In genomic region chr4:154559141-154559841, GRCh38 we compare ENCODE assay signal across 8 cellular contexts. TPM values are rescaled to one million over a fixed set of nuclear protein-coding genes. Genes with fewer than 3 reads are reported as not detected.
DNase-seq lines count a peak whose midpoint lies in the region; ATAC-seq, FAIRE-seq and TF ChIP-seq lines count a peak whose summit lies in the region.

No MANE protein-coding gene starts in this region.

- H3K27me3 Mint-ChIP-seq in activated T-helper 17 cell treated with anti-CD3 and anti-CD28 coated beads, Interleukin-2, amount 50 U/mL, for 72 hours = peaks cover 3% of the 10 kb centered on the region

- no peaks in the 10 kb centered on the region for H3K4me1 Mint-ChIP-seq in activated T-helper 17 cell treated with anti-CD3 and anti-CD28 coated beads, Interleukin-2, amount 50 U/mL, for 72 hours

- peak; percentile 81 for TF ChIP-seq CTCF in A549 (IDR thresholded peaks at IDR 0.05)

- H3K27ac Mint-ChIP-seq in activated T-helper 17 cell treated with anti-CD3 and anti-CD28 coated beads, Interleukin-2, amount 50 U/mL, for 72 hours = no peak overlapping the region

- 39% methylated on average over 4 of the region's 4 CpGs for WGBS in A549 (ENCODE audit: missing lambda C conversion rate)

- TF ChIP-seq RAD21 in A549 (conservative IDR thresholded peaks at IDR 0.05 in 1 of 2, IDR thresholded peaks at IDR 0.05 in 1 of 2) = peak; percentile 95 to 96
- peak; percentile 83 for TF ChIP-seq RAD21 in Ishikawa (IDR thresholded peaks at IDR 0.05; ENCODE audit: low read depth)

- no peaks in the 10 kb centered on the region for H3K9me3 ChIP-seq in A549

- CTCF ChIA-PET in A549 (lab: Yijun Ruan, JAX) = interaction anchor here (0.6 to 8.8 kb wide), 24 partner anchors 9 to 256 kb away, joined by 3 to 214 read pairs (median 5); partner anchors contain the start of genes FGG and PLRG1

- peak overlapping the region; percentile 70 to 74 for H3K27ac ChIP-seq in A549

- H3K4me3 Mint-ChIP-seq in activated T-helper 17 cell treated with anti-CD3 and anti-CD28 coated beads, Interleukin-2, amount 50 U/mL, for 72 hours = no peak overlapping the region

- TF ChIP-seq EP300 in A549 (IDR thresholded peaks at IDR 0.05) = no peak
- no peak for TF ChIP-seq EP300 in Ishikawa (IDR thresholded peaks at IDR 0.05; ENCODE audit: borderline replicate concordance)

- H3K4me3 ChIP-seq in A549 = no peak overlapping the region

- H3K36me3 Mint-ChIP-seq in activated T-helper 17 cell treated with anti-CD3 and anti-CD28 coated beads, Interleukin-2, amount 50 U/mL, for 72 hours (ENCODE audit: low read depth) = no peaks in the 10 kb centered on the region

- FAIRE-seq in A549 (lab: Jason Lieb, UNC) = no peak
- FAIRE-seq in H54 (lab: Jason Lieb, UNC) = peak; percentile 74

- DNase-seq in A549 (ENCODE audit: low read depth in 1 of 2, low spot score in 1 of 2) = peak; percentile 30 to 86
- peak; percentile 16 for DNase-seq in GDM1 (lab: John Stamatoyannopoulos, UW)
- no peak for DNase-seq in H54 (ENCODE audit: insufficient read length, low spot score)
- peak; percentile 67 for DNase-seq in kidney tubule cell (ENCODE audit: low spot score)
- DNase-seq in stimulated activated CD4-positive, alpha-beta T cell treated with anti-CD3 and anti-CD28 coated beads, Interleukin-4, amount 100 ng/mL, for 4 hours = no peak
- no peak for DNase-seq in middle frontal gyrus (ENCODE audit: extremely low spot score, low spot score)

- no peaks in the 10 kb centered on the region for H3K9me3 Mint-ChIP-seq in activated T-helper 17 cell treated with anti-CD3 and anti-CD28 coated beads, Interleukin-2, amount 50 U/mL, for 72 hours

- TF ChIP-seq POLR2A in A549 (IDR thresholded peaks at IDR 0.05; ENCODE audit: low read length) (no peak), H54 (IDR thresholded peaks at IDR 0.05; ENCODE audit: low read depth, low read length) (no peak)

- peak overlapping the region; percentile 64 for H3K4me2 ChIP-seq in A549

- peaks cover 49% of the 10 kb centered on the region for H3K4me1 ChIP-seq in A549

- POLR2A ChIA-PET in A549 (lab: Yijun Ruan, JAX) = no interaction called here

- peak; percentile 89 to 91 for ATAC-seq in A549
- peak; percentile 28 for ATAC-seq in activated T-helper 17 cell treated with anti-CD3 and anti-CD28 coated beads, Interleukin-2, amount 50 U/mL, for 72 hours (replicated peaks)

TF ChIP-seq in A549, 52 proteins besides CTCF, POLR2A, EP300 and RAD21:
- TF ChIP-seq EHMT2 (IDR thresholded peaks at IDR 0.05; ENCODE audit: low read depth) = peak; percentile 43; the same call in 1 of the 2 replicates
- no peak for TF ChIP-seq JUN (IDR thresholded peaks at IDR 0.05)
- TF ChIP-seq SMC3 (IDR thresholded peaks at IDR 0.05) = peak; percentile 95
TF ChIP-seq in A549: peak in this region for 2.

TF ChIP-seq in Ishikawa, 13 proteins besides CTCF, POLR2A, EP300 and RAD21:
- TF ChIP-seq, protein P1, sequence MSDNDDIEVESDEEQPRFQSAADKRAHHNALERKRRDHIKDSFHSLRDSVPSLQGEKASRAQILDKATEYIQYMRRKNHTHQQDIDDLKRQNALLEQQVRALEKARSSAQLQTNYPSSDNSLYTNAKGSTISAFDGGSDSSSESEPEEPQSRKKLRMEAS (IDR thresholded peaks at IDR 0.05) = no peak
- TF ChIP-seq TCF12 (IDR thresholded peaks at IDR 0.05; ENCODE audit: low read depth) (no peak), CEBPB (IDR thresholded peaks at IDR 0.05) (no peak), NFIC (IDR thresholded peaks at IDR 0.05) (no peak), TAF1 (IDR thresholded peaks at IDR 0.05; ENCODE audit: low read depth) (no peak), REST (IDR thresholded peaks at IDR 0.05; ENCODE audit: low read depth) (no peak), ZBTB7A (IDR thresholded peaks at IDR 0.05; ENCODE audit: low read depth) (no peak), TEAD4 (IDR thresholded peaks at IDR 0.05) (no peak), CREB1 (IDR thresholded peaks at IDR 0.05; ENCODE audit: low read depth) (no peak), FOXM1 (IDR thresholded peaks at IDR 0.05; ENCODE audit: borderline replicate concordance, low read depth) (no peak), YY1 (IDR thresholded peaks at IDR 0.05; ENCODE audit: low read depth) (no peak), EGR1 (IDR thresholded peaks at IDR 0.05) (no peak)
- TF ChIP-seq, protein P2, sequence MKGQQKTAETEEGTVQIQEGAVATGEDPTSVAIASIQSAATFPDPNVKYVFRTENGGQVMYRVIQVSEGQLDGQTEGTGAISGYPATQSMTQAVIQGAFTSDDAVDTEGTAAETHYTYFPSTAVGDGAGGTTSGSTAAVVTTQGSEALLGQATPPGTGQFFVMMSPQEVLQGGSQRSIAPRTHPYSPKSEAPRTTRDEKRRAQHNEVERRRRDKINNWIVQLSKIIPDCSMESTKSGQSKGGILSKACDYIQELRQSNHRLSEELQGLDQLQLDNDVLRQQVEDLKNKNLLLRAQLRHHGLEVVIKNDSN (IDR thresholded peaks at IDR 0.05) = no peak

RNA-seq across cellular contexts. Expression of gene FGB, which starts 3.5 kb away (rescaled TPM):
- polyA plus RNA-seq in A549 (2011; rRNA removed) = 169 and 198 TPM in 2 replicates
- 16.9 and 23.8 TPM in 2 replicates for polyA plus RNA-seq in A549 (2012; cell fraction: cytosol; rRNA removed)
- 16.8 and 20.0 TPM in 2 replicates for polyA plus RNA-seq in A549 (2012; cell fraction: nucleus; rRNA removed)
- polyA plus RNA-seq in A549 (2017; fragmentation: RNase III; extraction: RNeasy Plus Mini Kit Qiagen cat#74134 plus additional on column Dnase treatment) = 7.6 to 13.8 TPM (median 7.8 TPM) in 3 replicates
- polyA minus RNA-seq in A549 (2011; rRNA and poly(A)+ RNA removed) = 60.1 and 77.9 TPM in 2 replicates
- not detected for total RNA-seq in activated T-helper 17 cell treated with anti-CD3 and anti-CD28 coated beads, Interleukin-2, amount 50 U/mL, for 72 hours

RNA-seq across cellular contexts. Expression of gene PLRG1, which starts 9.1 kb away (rescaled TPM):
- 120 and 123 TPM in 2 replicates for polyA plus RNA-seq in A549 (2011; rRNA removed)
- 44.9 and 55.6 TPM in 2 replicates for polyA plus RNA-seq in A549 (2012; cell fraction: cytosol; rRNA removed)
- polyA plus RNA-seq in A549 (2012; cell fraction: nucleus; rRNA removed) = 33.0 and 41.6 TPM in 2 replicates
- 50.4 to 52.0 TPM (median 50.4 TPM) in 3 replicates for polyA plus RNA-seq in A549 (2017; fragmentation: RNase III; extraction: RNeasy Plus Mini Kit Qiagen cat#74134 plus additional on column Dnase treatment)
- 78.3 and 96.3 TPM in 2 replicates for polyA minus RNA-seq in A549 (2011; rRNA and poly(A)+ RNA removed)
- 100 to 1,000 TPM in 1 of 2 donors, 10 to 100 TPM in 1; 85.5 to 125 TPM for total RNA-seq in activated T-helper 17 cell treated with anti-CD3 and anti-CD28 coated beads, Interleukin-2, amount 50 U/mL, for 72 hours

RNA-seq across cellular contexts. Expression of gene FGA, which starts 31.3 kb away (rescaled TPM):
- polyA plus RNA-seq in A549 (2011; rRNA removed) = 130 and 166 TPM in 2 replicates
- 12.8 and 13.4 TPM in 2 replicates for polyA plus RNA-seq in A549 (2012; cell fraction: cytosol; rRNA removed)
- 9.1 and 12.6 TPM in 2 replicates for polyA plus RNA-seq in A549 (2012; cell fraction: nucleus; rRNA removed)
- polyA plus RNA-seq in A549 (2017; fragmentation: RNase III; extraction: RNeasy Plus Mini Kit Qiagen cat#74134 plus additional on column Dnase treatment) = 6.6 to 10.2 TPM (median 9.0 TPM) in 3 replicates
- polyA minus RNA-seq in A549 (2011; rRNA and poly(A)+ RNA removed) = 40.9 and 57.5 TPM in 2 replicates
- total RNA-seq in activated T-helper 17 cell treated with anti-CD3 and anti-CD28 coated beads, Interleukin-2, amount 50 U/mL, for 72 hours = not detected

RNA-seq across cellular contexts. Expression of gene FGG, which starts 53.2 kb away (rescaled TPM):
- 132 and 157 TPM in 2 replicates for polyA plus RNA-seq in A549 (2011; rRNA removed)
- polyA plus RNA-seq in A549 (2012; cell fraction: cytosol; rRNA removed) = 10.0 and 12.1 TPM in 2 replicates
- 4.1 and 4.3 TPM in 2 replicates for polyA plus RNA-seq in A549 (2012; cell fraction: nucleus; rRNA removed)
- 3.2 to 4.8 TPM (median 4.3 TPM) in 3 replicates for polyA plus RNA-seq in A549 (2017; fragmentation: RNase III; extraction: RNeasy Plus Mini Kit Qiagen cat#74134 plus additional on column Dnase treatment)
- 29.8 and 45.3 TPM in 2 replicates for polyA minus RNA-seq in A549 (2011; rRNA and poly(A)+ RNA removed)
- total RNA-seq in activated T-helper 17 cell treated with anti-CD3 and anti-CD28 coated beads, Interleukin-2, amount 50 U/mL, for 72 hours = not detected

Comparison
In these comparisons a context has a peak if more than half of its experiments do, and no peak if none do; other contexts are left out.
1. DNase-seq: peak in A549 (2 of 2), GDM1 (single experiment) and kidney tubule cell (single experiment); none in H54 (single experiment), stimulated activated CD4-positive, alpha-beta T cell treated with anti-CD3 and anti-CD28 coated beads, Interleukin-4, amount 100 ng/mL, for 4 hours (0 of 2) and middle frontal gyrus (single experiment).